ENCODE assay signal across 15 cellular contexts in the genomic region with DNA sequence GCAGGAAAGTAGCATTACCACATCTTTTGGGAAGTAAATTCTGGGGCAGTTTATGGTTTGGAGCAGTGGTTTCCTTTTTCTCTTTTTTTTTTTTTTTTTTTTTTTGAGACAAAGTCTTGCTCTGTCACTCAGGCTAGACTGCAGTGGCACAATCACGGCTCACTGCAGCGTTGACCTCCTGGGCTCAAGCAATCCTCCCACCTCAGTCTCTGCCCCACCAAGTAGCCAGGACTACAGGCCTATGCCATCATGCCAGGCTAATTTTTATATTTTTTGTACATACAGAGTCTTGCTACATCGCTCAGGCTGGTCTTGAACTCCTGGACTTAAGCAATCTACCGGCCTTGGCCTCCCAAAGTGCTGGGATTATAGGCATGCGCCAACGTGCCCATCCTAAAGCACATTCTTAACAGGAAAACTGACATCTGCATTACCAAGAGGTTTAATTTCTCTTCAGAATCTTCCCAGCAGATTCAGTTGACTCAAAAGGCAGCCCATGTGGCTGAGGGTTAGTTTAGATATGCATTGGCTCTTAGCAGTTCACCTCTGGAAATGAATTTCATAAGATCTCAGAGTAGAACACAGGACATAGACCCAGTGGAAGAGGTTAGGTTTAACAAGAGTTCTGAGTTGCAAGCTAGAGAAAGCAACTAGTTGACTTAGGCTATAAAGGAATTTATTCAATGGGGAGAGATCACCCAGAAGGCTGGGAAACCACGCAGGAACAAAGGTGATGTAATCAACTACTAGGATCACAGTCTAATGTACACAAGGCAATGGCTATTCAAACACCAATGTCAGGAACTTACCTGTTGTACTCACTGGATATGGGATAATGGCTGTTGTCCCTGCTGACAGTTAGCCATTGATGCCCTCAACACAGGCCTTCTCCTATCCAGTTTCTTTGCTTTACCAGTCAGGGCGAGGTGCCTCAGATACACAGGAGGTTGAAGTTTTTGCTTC. TPM values are rescaled to one million over a fixed set of nuclear protein-coding genes. Genes with fewer than 3 reads are reported as not detected.
A peak's percentile ranks its signal among the peaks of the same experiment; 100 is the strongest.
DNase-seq lines count a peak whose midpoint lies in the region; ATAC-seq and TF ChIP-seq lines count a peak whose summit lies in the region.
"Had no signal": no experiment of that assay in that cellular context is flagged by ENCODE, and none has a peak within 500 bp of the region (broad histone marks: within the 10 kb centered on the region; RNA-seq: fewer than 3 reads in every experiment).

No MANE protein-coding gene starts in this region.

- H3K36me3 ChIP-seq in SU-DHL-6 (ENCODE audit: low read length) (peaks cover 17% of the 10 kb centered on the region), ascending aorta (peaks cover 12 to 20% of the 10 kb centered on the region in 2 donors), stomach (peaks cover 9 to 37% (median 20%) of the 10 kb centered on the region in 4 donors)

- intact Hi-C loops in CD14-positive monocyte (cut with micrococcal nuclease) (loop anchor here in 1 of 2 donors (10.0 kb wide), 1 partner anchor 172 kb away; a partner anchor contains a TSS), ascending aorta (cut with DNase I) (no loop called here), stomach (cut with DNase I; ENCODE audit: low total_unique reads) (no loop called here)

- no peaks in the 10 kb centered on the region for H3K9me3 ChIP-seq in SU-DHL-6 (ENCODE audit: insufficient read depth, low read length)
- no peaks in the 10 kb centered on the region for H3K9me3 ChIP-seq in ascending aorta
- no peaks in the 10 kb centered on the region for H3K9me3 ChIP-seq in stomach
- H3K9me3 ChIP-seq: SJCRH30 had no signal

- H3K4me1 ChIP-seq in ascending aorta (no peaks in the 10 kb centered on the region), stomach (peaks cover 0 to 5% (median 0%) of the 10 kb centered on the region in 4 donors)
- H3K4me1 ChIP-seq: SJCRH30 had no signal

- no peak for TF ChIP-seq EP300 in stomach (IDR thresholded peaks at IDR 0.05)

- no peak for TF ChIP-seq CTCF in CD14-positive monocyte (IDR thresholded peaks at IDR 0.05)
- TF ChIP-seq CTCF in SU-DHL-6 (IDR thresholded peaks at IDR 0.05; ENCODE audit: insufficient read depth, low read length, poor library complexity, severe bottlenecking): no peak
- no peak for TF ChIP-seq CTCF in endothelial cell (IDR thresholded peaks at IDR 0.05; ENCODE audit: unreplicated experiment)
- no peak for TF ChIP-seq CTCF in ascending aorta (IDR thresholded peaks at IDR 0.05)
- TF ChIP-seq CTCF in stomach (IDR thresholded peaks at IDR 0.05): no peak

- H3K27me3 ChIP-seq in SU-DHL-6 (ENCODE audit: low read length) (no peaks in the 10 kb centered on the region), ascending aorta (no peaks in the 10 kb centered on the region), stomach (no peaks in the 10 kb centered on the region)
- H3K27me3 ChIP-seq: SJCRH30 had no signal

- no peak for DNase-seq in CD14-positive monocyte (ENCODE audit: low spot score)
- peak; percentile 73 for DNase-seq in GF-D8 (lab: John Stamatoyannopoulos, UW)
- DNase-seq in endothelial cell (ENCODE audit: low spot score): no peak
- DNase-seq in erythroblast (lab: John Stamatoyannopoulos, UW): no peak
- DNase-seq in ascending aorta (ENCODE audit: low spot score in 2 of 2): no peak
- no peak for DNase-seq in stomach
- DNase-seq: activated B cell treated with CpG ODN at 0.5 μM for 24 hours; activated effector memory CD4-positive, alpha-beta T cell treated with anti-CD3 and anti-CD28 coated beads, Interleukin-2, amount 50 U/mL, for 16 hours; hypothalamus; NCI-H1436; NCI-H524 treated with DMSO at 0.1 percent for 48 hours; SJCRH30 had no signal

- H3K79me2 ChIP-seq in SU-DHL-6 (ENCODE audit: insufficient read depth, low read length): peaks cover 7% of the 10 kb centered on the region; the same call in 1 of the 2 replicates

- WGBS in stomach, 5 donors: 78 to 94% (median 88%) methylated on average over 8 of the region's 8 CpGs

- ATAC-seq in HG03457 (IDR thresholded peaks at IDR 0.05; ENCODE audit: unreplicated experiment): no peak

- peaks cover 24 to 27% of the 10 kb centered on the region in 2 donors for H3K36me3 Mint-ChIP-seq in CD14-positive monocyte
- H3K36me3 Mint-ChIP-seq in endothelial cell (ENCODE audit: low read depth, unreplicated experiment): peaks cover 51% of the 10 kb centered on the region

- H3K27ac ChIP-seq in SU-DHL-6 (ENCODE audit: low read depth, low read length): peak overlapping the region; percentile 99
- no peak overlapping the region for H3K27ac ChIP-seq in ascending aorta
- H3K27ac ChIP-seq in stomach: no peak overlapping the region
- H3K27ac ChIP-seq: C4-2B, SJCRH30 had no signal

- H3K9me3 Mint-ChIP-seq in CD14-positive monocyte (no peaks in the 10 kb centered on the region), endothelial cell (ENCODE audit: unreplicated experiment) (no peaks in the 10 kb centered on the region)

- H3K4me3 ChIP-seq in SU-DHL-6 (ENCODE audit: insufficient read depth, low read length, poor library complexity, severe bottlenecking) (no peak overlapping the region), ascending aorta (no peak overlapping the region), stomach (no peak overlapping the region)
- H3K4me3 ChIP-seq: SJCRH30 had no signal

- no peaks in the 10 kb centered on the region for H3K9me2 ChIP-seq in SU-DHL-6 (replicated peaks; ENCODE audit: insufficient read depth, low read length)

- H3F3A ChIP-seq in SU-DHL-6 (ENCODE audit: insufficient read depth): peaks cover 84% of the 10 kb centered on the region

- H3K27me3 Mint-ChIP-seq in CD14-positive monocyte (ENCODE audit: low read depth in 3 of 3) (peaks cover 0 to 1% (median under 1%) of the 10 kb centered on the region in 3 donors), endothelial cell (ENCODE audit: unreplicated experiment) (no peaks in the 10 kb centered on the region)
- H3K27me3 Mint-ChIP-seq: activated B cell treated with CpG ODN at 0.5 μM for 24 hours had no signal

- H3K4me1 Mint-ChIP-seq in CD14-positive monocyte: peaks cover 80% of the 10 kb centered on the region
- H3K4me1 Mint-ChIP-seq in endothelial cell (ENCODE audit: unreplicated experiment): no peaks in the 10 kb centered on the region

- no peak overlapping the region for H2AFZ ChIP-seq in SU-DHL-6 (ENCODE audit: low read depth, low read length, severe bottlenecking)

- TF ChIP-seq POLR2A in erythroblast (IDR thresholded peaks at IDR 0.05; ENCODE audit: low read length): no peak
- no peak for TF ChIP-seq POLR2A in stomach (IDR thresholded peaks at IDR 0.05)

- H3K4me2 ChIP-seq in SU-DHL-6 (ENCODE audit: low read depth, low read length, poor library complexity, severe bottlenecking): peak overlapping the region; percentile 89

- peak overlapping the region in 5 of 7 donors; percentile 11 to 88 (median 66) for H3K27ac Mint-ChIP-seq in CD14-positive monocyte
- H3K27ac Mint-ChIP-seq in endothelial cell (ENCODE audit: unreplicated experiment): no peak overlapping the region
- H3K27ac Mint-ChIP-seq: activated B cell treated with CpG ODN at 0.5 μM for 24 hours had no signal

- no peaks in the 10 kb centered on the region for H4K20me1 ChIP-seq in SU-DHL-6 (ENCODE audit: low read depth, low read length)

- H3K9ac ChIP-seq in SU-DHL-6 (ENCODE audit: low read length): no peak overlapping the region

- H3K4me3 Mint-ChIP-seq in CD14-positive monocyte: peak overlapping the region in 1 of 2 donors; percentile 46
- peak overlapping the region; percentile 59 for H3K4me3 Mint-ChIP-seq in endothelial cell (ENCODE audit: unreplicated experiment)
- H3K4me3 Mint-ChIP-seq: activated B cell treated with CpG ODN at 0.5 μM for 24 hours had no signal

RNA-seq across cellular contexts. Expression of a gene that starts 32.7 kb away (rescaled TPM):
- 10 to 100 TPM; 18.9 to 22.3 TPM for polyA plus RNA-seq in CD14-positive monocyte
- total RNA-seq in endothelial cell (ENCODE audit: unreplicated experiment): 29.5 TPM
- total RNA-seq in ascending aorta: 11.3 TPM
- total RNA-seq in stomach: 10 to 100 TPM in 2 of 5 donors, 1 to 10 TPM in 2, under 1 TPM in 1; under 0.01 to 50.9 (median 5.8) TPM
- 1 to 10 TPM; 2.6 to 8.1 (median 3.0) TPM for polyA plus RNA-seq in stomach
